Comparison of ENCODE assay signal across 1 cellular context in the genomic region with DNA sequence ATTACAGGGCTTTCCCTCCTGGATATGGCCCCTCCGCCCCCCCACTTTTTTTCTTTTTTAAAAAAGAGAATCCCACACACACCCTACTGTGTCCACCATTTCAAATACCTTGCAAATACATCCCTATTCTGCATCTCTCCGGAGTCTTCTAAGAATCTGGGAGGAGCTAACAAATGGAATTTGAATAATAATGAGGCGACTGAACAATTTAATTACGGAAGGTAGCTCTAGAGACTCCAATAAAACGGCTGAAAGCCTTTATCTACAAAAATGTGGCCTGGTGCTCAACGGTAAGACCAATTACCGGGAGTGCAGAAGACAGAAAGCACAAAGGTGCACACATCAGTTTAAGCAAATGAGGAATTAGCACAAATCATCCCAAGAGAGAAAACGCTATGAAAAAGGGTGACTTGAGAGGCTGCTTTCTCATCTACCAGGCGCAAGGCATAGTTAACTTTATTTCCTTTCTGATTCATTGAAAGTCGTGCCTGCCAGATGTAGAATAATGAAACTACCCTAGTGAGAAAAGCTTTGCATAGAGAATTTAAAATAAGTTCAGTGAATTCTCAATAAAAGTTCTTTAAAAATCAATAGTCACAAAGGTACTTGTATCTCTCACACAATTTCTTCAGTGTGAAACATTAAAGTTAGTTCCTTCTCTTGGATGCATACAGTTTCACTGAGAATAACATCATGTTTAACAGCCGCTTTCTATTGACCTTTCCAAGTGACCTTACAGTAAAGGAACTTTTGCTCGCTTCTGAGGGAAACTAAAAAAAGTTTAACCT.
A peak's percentile ranks its signal among the peaks of the same experiment; 100 is the strongest.
TF ChIP-seq lines count a peak whose summit lies in the region.

No MANE protein-coding gene starts in this region.

TF ChIP-seq in K562, 482 proteins besides CTCF, POLR2A, EP300 and RAD21:
- TF ChIP-seq POLR2AphosphoS2 (IDR thresholded peaks at IDR 0.05; ENCODE audit: low read length) = no peak
- TF ChIP-seq CBX8 (IDR thresholded peaks at IDR 0.05; ENCODE audit: borderline replicate concordance, extremely low read depth, low read depth, low read length, poor library complexity, severe bottlenecking) = peak; percentile 53
- TF ChIP-seq, protein P1, sequence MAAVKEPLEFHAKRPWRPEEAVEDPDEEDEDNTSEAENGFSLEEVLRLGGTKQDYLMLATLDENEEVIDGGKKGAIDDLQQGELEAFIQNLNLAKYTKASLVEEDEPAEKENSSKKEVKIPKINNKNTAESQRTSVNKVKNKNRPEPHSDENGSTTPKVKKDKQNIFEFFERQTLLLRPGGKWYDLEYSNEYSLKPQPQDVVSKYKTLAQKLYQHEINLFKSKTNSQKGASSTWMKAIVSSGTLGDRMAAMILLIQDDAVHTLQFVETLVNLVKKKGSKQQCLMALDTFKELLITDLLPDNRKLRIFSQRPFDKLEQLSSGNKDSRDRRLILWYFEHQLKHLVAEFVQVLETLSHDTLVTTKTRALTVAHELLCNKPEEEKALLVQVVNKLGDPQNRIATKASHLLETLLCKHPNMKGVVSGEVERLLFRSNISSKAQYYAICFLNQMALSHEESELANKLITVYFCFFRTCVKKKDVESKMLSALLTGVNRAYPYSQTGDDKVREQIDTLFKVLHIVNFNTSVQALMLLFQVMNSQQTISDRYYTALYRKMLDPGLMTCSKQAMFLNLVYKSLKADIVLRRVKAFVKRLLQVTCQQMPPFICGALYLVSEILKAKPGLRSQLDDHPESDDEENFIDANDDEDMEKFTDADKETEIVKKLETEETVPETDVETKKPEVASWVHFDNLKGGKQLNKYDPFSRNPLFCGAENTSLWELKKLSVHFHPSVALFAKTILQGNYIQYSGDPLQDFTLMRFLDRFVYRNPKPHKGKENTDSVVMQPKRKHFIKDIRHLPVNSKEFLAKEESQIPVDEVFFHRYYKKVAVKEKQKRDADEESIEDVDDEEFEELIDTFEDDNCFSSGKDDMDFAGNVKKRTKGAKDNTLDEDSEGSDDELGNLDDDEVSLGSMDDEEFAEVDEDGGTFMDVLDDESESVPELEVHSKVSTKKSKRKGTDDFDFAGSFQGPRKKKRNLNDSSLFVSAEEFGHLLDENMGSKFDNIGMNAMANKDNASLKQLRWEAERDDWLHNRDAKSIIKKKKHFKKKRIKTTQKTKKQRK (IDR thresholded peaks at IDR 0.05; ENCODE audit: borderline replicate concordance, low read depth, low read length) = no peak
- peak; percentile 38 for TF ChIP-seq CBX2 (IDR thresholded peaks at IDR 0.05; ENCODE audit: insufficient read depth, low read length, poor library complexity, severe bottlenecking)
